8 cellular contexts compared by ENCODE assay signal in the genomic region with DNA sequence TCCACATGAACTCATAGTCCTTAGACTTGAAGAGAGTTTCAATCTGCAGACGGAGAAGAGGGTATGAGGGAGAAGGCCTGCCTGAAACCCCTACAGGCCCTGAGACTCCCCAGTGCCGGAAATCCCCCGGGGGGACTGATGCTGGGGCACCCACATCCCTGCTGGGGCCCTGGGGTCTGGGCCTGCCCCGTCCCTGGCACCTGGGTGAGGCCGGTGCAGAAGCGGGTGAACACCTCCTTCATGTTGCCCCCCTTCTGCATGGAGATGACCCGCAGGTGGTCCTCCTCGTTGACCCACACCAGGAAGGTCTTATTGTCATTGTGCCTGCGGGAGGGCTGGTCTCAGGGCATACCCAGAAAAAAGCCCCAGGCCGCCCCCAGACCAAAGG. TPM values are rescaled to one million over a fixed set of nuclear protein-coding genes. Genes with fewer than 3 reads are reported as not detected.
DNase-seq lines count a peak whose midpoint lies in the region; ATAC-seq and TF ChIP-seq lines count a peak whose summit lies in the region.

No MANE protein-coding gene starts in this region.

- H3K4me1 ChIP-seq in heart right ventricle, result peaks cover 37 to 82% (median 54%) of the 10 kb centered on the region in 9 donors

- H3K36me3 ChIP-seq in heart right ventricle, result no peaks in the 10 kb centered on the region

- H3K27me3 Mint-ChIP-seq in central memory CD8-positive, alpha-beta T cell, result no peaks in the 10 kb centered on the region
- H3K27me3 Mint-ChIP-seq in natural killer cell treated with Interleukin-12 subunit alpha and Interleukin-12 subunit beta and Interleukin-15 and Interleukin-18, amount 100 ng/mL, for 72 hours, result peaks cover 0 to 6% of the 10 kb centered on the region in 2 donors

- no peaks in the 10 kb centered on the region for H3K9me3 ChIP-seq in heart right ventricle

- 77 to 85% methylated on average over 10 of the region's 10 CpGs for WGBS in heart right ventricle, 2 donors

- peak in 1 of 8 donors; percentile 0 for ATAC-seq in heart right ventricle
- ATAC-seq in left ventricle myocardium superior, result no peak
- ATAC-seq in central memory CD8-positive, alpha-beta T cell (replicated peaks; ENCODE audit: extremely low read depth, poor library complexity, severe bottlenecking), result no peak
- no peak for ATAC-seq in natural killer cell treated with Interleukin-12 subunit alpha and Interleukin-12 subunit beta and Interleukin-15 and Interleukin-18, amount 100 ng/mL, for 72 hours

- peak overlapping the region in 9 of 10 donors; percentile 2 to 87 (median 75) for H3K27ac ChIP-seq in heart right ventricle

- peaks cover 10% of the 10 kb centered on the region for H3K4me1 Mint-ChIP-seq in central memory CD8-positive, alpha-beta T cell
- H3K4me1 Mint-ChIP-seq in natural killer cell treated with Interleukin-12 subunit alpha and Interleukin-12 subunit beta and Interleukin-15 and Interleukin-18, amount 100 ng/mL, for 72 hours (ENCODE audit: low read depth in 2 of 2), result peaks cover 0 to 6% of the 10 kb centered on the region in 2 donors

- intact Hi-C loops in heart right ventricle (cut with DNase I), result no loop called here
- intact Hi-C loops in left ventricle myocardium superior (cut with micrococcal nuclease), result no loop called here

- peak overlapping the region; percentile 60 for H3K4me3 Mint-ChIP-seq in central memory CD8-positive, alpha-beta T cell
- H3K4me3 Mint-ChIP-seq in natural killer cell treated with Interleukin-12 subunit alpha and Interleukin-12 subunit beta and Interleukin-15 and Interleukin-18, amount 100 ng/mL, for 72 hours, result peak overlapping the region; percentile 57

- peak overlapping the region in 8 of 10 donors; percentile 48 to 63 (median 60) for H3K4me3 ChIP-seq in heart right ventricle

- DNase-seq in heart right ventricle (peak in 1 of 2 donors; percentile 19), left ventricle myocardium superior (no peak), GDM1 (lab: John Stamatoyannopoulos, UW) (no peak), NCI-H226 (no peak), OCI-M1 (lab: John Stamatoyannopoulos, UW) (no peak), AML-193 (lab: John Stamatoyannopoulos, UW) (no peak)
- DNase-seq in central memory CD8-positive, alpha-beta T cell (ENCODE audit: low spot score in 2 of 2), result no peak
- DNase-seq in natural killer cell treated with Interleukin-12 subunit alpha and Interleukin-12 subunit beta and Interleukin-15 and Interleukin-18, amount 100 ng/mL, for 72 hours (ENCODE audit: low spot score), result peak; percentile 44

- H3K36me3 Mint-ChIP-seq in central memory CD8-positive, alpha-beta T cell (ENCODE audit: insufficient read depth), result peaks cover 4% of the 10 kb centered on the region
- H3K36me3 Mint-ChIP-seq in natural killer cell treated with Interleukin-12 subunit alpha and Interleukin-12 subunit beta and Interleukin-15 and Interleukin-18, amount 100 ng/mL, for 72 hours, result no peaks in the 10 kb centered on the region

- H3K27ac Mint-ChIP-seq in central memory CD8-positive, alpha-beta T cell (ENCODE audit: low read depth), result no peak overlapping the region
- no peak overlapping the region for H3K27ac Mint-ChIP-seq in natural killer cell treated with Interleukin-12 subunit alpha and Interleukin-12 subunit beta and Interleukin-15 and Interleukin-18, amount 100 ng/mL, for 72 hours

- H3K9me3 Mint-ChIP-seq in central memory CD8-positive, alpha-beta T cell, result no peaks in the 10 kb centered on the region
- H3K9me3 Mint-ChIP-seq in natural killer cell treated with Interleukin-12 subunit alpha and Interleukin-12 subunit beta and Interleukin-15 and Interleukin-18, amount 100 ng/mL, for 72 hours, result no peaks in the 10 kb centered on the region

- peaks cover 0 to 42% (median 0%) of the 10 kb centered on the region in 7 donors for H3K27me3 ChIP-seq in heart right ventricle

- TF ChIP-seq CTCF in heart right ventricle (IDR thresholded peaks at IDR 0.05), result no peak

RNA-seq across cellular contexts. Expression of gene CKB, which starts 2.4 kb away (rescaled TPM):
- total RNA-seq in heart right ventricle (100 to 1,000 TPM; 273 to 896 (median 534) TPM), left ventricle myocardium superior (533 TPM)
- 1,000 to 10,000 TPM in 1 of 2 donors, 100 to 1,000 TPM in 1; 717 to 1,062 TPM for polyA plus RNA-seq in heart right ventricle
- total RNA-seq in natural killer cell treated with Interleukin-12 subunit alpha and Interleukin-12 subunit beta and Interleukin-15 and Interleukin-18, amount 100 ng/mL, for 72 hours, result 1 to 10 TPM; 3.0 to 4.6 TPM

RNA-seq across cellular contexts. Expression of gene TRMT61A, which starts 8.7 kb away (rescaled TPM):
- total RNA-seq in heart right ventricle (1 to 10 TPM; 2.9 to 7.5 (median 3.8) TPM), left ventricle myocardium superior (5.5 TPM)
- 10 to 100 TPM in 1 of 2 donors, 1 to 10 TPM in 1; 8.6 to 14.7 TPM for polyA plus RNA-seq in heart right ventricle
- total RNA-seq in natural killer cell treated with Interleukin-12 subunit alpha and Interleukin-12 subunit beta and Interleukin-15 and Interleukin-18, amount 100 ng/mL, for 72 hours, result 10 to 100 TPM; 13.2 to 29.7 TPM

RNA-seq across cellular contexts. Expression of gene BAG5, which starts 42.2 kb away (rescaled TPM):
- total RNA-seq in heart right ventricle, result 10 to 100 TPM; 14.0 to 19.7 (median 16.8) TPM
- 1 to 10 TPM; 5.0 to 9.9 TPM for polyA plus RNA-seq in heart right ventricle
- 16.4 TPM for total RNA-seq in left ventricle myocardium superior
- total RNA-seq in natural killer cell treated with Interleukin-12 subunit alpha and Interleukin-12 subunit beta and Interleukin-15 and Interleukin-18, amount 100 ng/mL, for 72 hours, result 10 to 100 TPM; 27.4 to 29.6 TPM

RNA-seq across cellular contexts. Expression of gene COA8, which starts 42.5 kb away (rescaled TPM):
- total RNA-seq in heart right ventricle (10 to 100 TPM; 33.3 to 53.9 (median 40.3) TPM), left ventricle myocardium superior (56.2 TPM)
- polyA plus RNA-seq in heart right ventricle, result 100 to 1,000 TPM in 1 of 2 donors, 10 to 100 TPM in 1; 51.6 to 141 TPM
- total RNA-seq in natural killer cell treated with Interleukin-12 subunit alpha and Interleukin-12 subunit beta and Interleukin-15 and Interleukin-18, amount 100 ng/mL, for 72 hours, result 10 to 100 TPM; 35.8 to 38.3 TPM

Comparison
In these comparisons a context has a peak if more than half of its experiments do, and no peak if none do; other contexts are left out.
1. RNA of gene CKB, which starts 2.4 kb away (total RNA-seq): 273 to 896 TPM in heart right ventricle and 533 TPM in left ventricle myocardium superior (single experiment); 3.0 to 4.6 TPM in natural killer cell treated with Interleukin-12 subunit alpha and Interleukin-12 subunit beta and Interleukin-15 and Interleukin-18, amount 100 ng/mL, for 72 hours; every median in the first group is over 10 times any median in the second.